ENCODE assay signal across 8 cellular contexts in the genomic region with DNA sequence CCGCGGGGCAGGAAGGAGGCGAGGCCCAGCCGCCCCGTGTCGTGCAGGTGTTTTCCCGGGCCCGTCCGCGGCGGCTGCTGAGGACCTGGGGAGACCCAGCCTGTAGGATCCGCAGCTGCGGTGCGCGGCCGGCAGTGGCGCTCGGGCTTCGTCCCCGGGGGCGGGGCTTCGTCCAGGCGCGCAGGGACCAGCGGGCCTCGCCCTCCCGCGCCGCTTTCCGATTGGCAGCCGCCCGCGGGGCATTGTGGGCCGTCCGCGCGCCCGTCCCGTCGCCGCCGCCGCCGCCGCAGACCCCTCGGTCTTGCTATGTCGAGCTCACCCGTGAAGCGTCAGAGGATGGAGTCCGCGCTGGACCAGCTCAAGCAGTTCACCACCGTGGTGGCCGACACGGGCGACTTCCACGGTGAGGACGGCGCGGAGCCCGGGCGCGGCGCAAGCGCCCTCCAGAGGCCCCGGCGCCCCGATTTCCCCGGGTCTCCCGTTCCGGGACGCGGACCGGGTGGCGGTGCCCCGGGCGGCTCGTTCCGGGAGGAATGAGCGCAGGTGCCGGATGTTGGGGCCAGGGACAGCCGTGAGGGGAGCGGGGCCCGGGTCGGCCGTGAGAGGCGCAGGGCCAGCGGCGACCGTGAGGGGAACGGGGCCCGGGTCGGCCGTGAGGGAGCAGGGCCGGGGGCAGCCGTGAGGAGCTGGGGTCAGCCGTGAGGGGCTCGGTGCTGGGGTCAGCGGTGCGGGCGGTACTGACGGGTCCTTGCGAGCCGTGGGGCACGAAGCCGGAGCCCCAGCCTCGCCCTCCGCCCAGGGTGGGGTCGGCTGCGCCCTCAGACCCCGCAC. TPM values are rescaled to one million over a fixed set of nuclear protein-coding genes. Genes with fewer than 3 reads are reported as not detected.
DNase-seq lines count a peak whose midpoint lies in the region; ATAC-seq and TF ChIP-seq lines count a peak whose summit lies in the region.

Gene TALDO1, plus strand, starts transcription at position 289 of the 831 bp plus-strand sequence. Its CDS starts 18 bp downstream, at position 307.

- H3K27ac ChIP-seq in trophoblast cell (ENCODE audit: low read depth, low read length) (peak within 1 kb of the TSS; percentile 81), tibial nerve (peak within 1 kb of the TSS; percentile 78 to 98 (median 96))

- H2BK12ac ChIP-seq in trophoblast cell (ENCODE audit: low read length): peak within 1 kb of the TSS; percentile 19

- peak in 1 of 2 donors; percentile 77 for TF ChIP-seq EP300 in tibial nerve (IDR thresholded peaks at IDR 0.05)

- POLR2A ChIA-PET in activated naive CD8-positive, alpha-beta T cell treated with anti-CD3 and anti-CD28 coated beads, Interleukin-2, amount 10 ng/mL, durations not matched to agents 7 days and 5 days (lab: Charles Lee): interaction anchor here (0.7 to 2.3 kb wide), 14 partner anchors 10 to 331 kb away, joined by 3 to 11 read pairs (median 4); partner anchors contain the start of genes GATD1 and PHRF1

- peaks cover 23% of the 10 kb centered on the region for H3K79me2 ChIP-seq in trophoblast cell (ENCODE audit: control insufficient read depth, insufficient read depth, low read length, poor library complexity)

- H3K4me1 ChIP-seq in trophoblast cell (ENCODE audit: control insufficient read depth in 1 of 2, insufficient read depth in 2 of 2, low read length in 2 of 2) (peaks cover 6 to 7% of the 10 kb centered on the region in 2 experiments), tibial nerve (peaks cover 0 to 33% (median 26%) of the 10 kb centered on the region in 4 donors)

- peak; percentile 48 to 83 for TF ChIP-seq POLR2A in tibial nerve (IDR thresholded peaks at IDR 0.05)

- H3K14ac ChIP-seq in trophoblast cell (ENCODE audit: low read length): peak within 1 kb of the TSS; percentile 87

- H3K9me3 Mint-ChIP-seq in activated naive CD8-positive, alpha-beta T cell treated with anti-CD3 and anti-CD28 coated beads, Interleukin-2, amount 10 ng/mL, durations not matched to agents 7 days and 5 days: no peaks in the 10 kb centered on the region

- DNase-seq in GM10266 (ENCODE audit: extremely low spot score): peak; percentile 98
- DNase-seq in HFF-Myc (ENCODE audit: extremely low read depth, low read depth): peak; percentile 33
- DNase-seq in NAMALWA (ENCODE audit: low spot score): peak; percentile 92
- DNase-seq in SKM-1 treated with dmso at 0.1 percent for 144 hours (lab: John Stamatoyannopoulos, UW; ENCODE audit: unreplicated experiment): peak; percentile 91
- DNase-seq in activated naive CD8-positive, alpha-beta T cell treated with anti-CD3 and anti-CD28 coated beads, Interleukin-2, amount 10 ng/mL, durations not matched to agents 7 days and 5 days: peak; percentile 91
- DNase-seq in Right ventricle myocardium inferior (ENCODE audit: missing footprints): peak; percentile 96
- peak; percentile 89 to 94 for DNase-seq in trophoblast cell
- peak; percentile 76 to 82 for DNase-seq in tibial nerve (ENCODE audit: low spot score in 2 of 2)

- H3K4me1 Mint-ChIP-seq in activated naive CD8-positive, alpha-beta T cell treated with anti-CD3 and anti-CD28 coated beads, Interleukin-2, amount 10 ng/mL, durations not matched to agents 7 days and 5 days: peaks cover 16% of the 10 kb centered on the region

- peak within 1 kb of the TSS; percentile 87 for H4K8ac ChIP-seq in trophoblast cell (ENCODE audit: low read depth, low read length)

- H3K4me3 ChIP-seq in HFF-Myc (replicated peaks; ENCODE audit: low read depth, low read length) (peak within 1 kb of the TSS; percentile 88), trophoblast cell (ENCODE audit: low read depth, low read length) (peak within 1 kb of the TSS; percentile 98), tibial nerve (peak within 1 kb of the TSS; percentile 72 to 100 (median 100))

- peak within 1 kb of the TSS; percentile 59 for H4K12ac ChIP-seq in trophoblast cell (ENCODE audit: low read depth, low read length)

- intact Hi-C loops in Right ventricle myocardium inferior (cut with DNase I): no loop called here

- peaks cover 2% of the 10 kb centered on the region for H3K36me3 Mint-ChIP-seq in activated naive CD8-positive, alpha-beta T cell treated with anti-CD3 and anti-CD28 coated beads, Interleukin-2, amount 10 ng/mL, durations not matched to agents 7 days and 5 days

- peak within 1 kb of the TSS; percentile 68 for H3K23ac ChIP-seq in trophoblast cell (ENCODE audit: low read length)

- no peaks in the 10 kb centered on the region for H3K27me3 ChIP-seq in trophoblast cell (ENCODE audit: insufficient read depth, low read length)
- no peaks in the 10 kb centered on the region for H3K27me3 ChIP-seq in tibial nerve

- H4K91ac ChIP-seq in trophoblast cell (ENCODE audit: low read depth, low read length): peak within 1 kb of the TSS; percentile 90

- peak within 1 kb of the TSS; percentile 80 for H2AFZ ChIP-seq in trophoblast cell (ENCODE audit: insufficient read depth, low read length, poor library complexity)

- H3K27ac Mint-ChIP-seq in activated naive CD8-positive, alpha-beta T cell treated with anti-CD3 and anti-CD28 coated beads, Interleukin-2, amount 10 ng/mL, durations not matched to agents 7 days and 5 days: peak within 1 kb of the TSS; percentile 85

- H2AK5ac ChIP-seq in trophoblast cell (ENCODE audit: low read length): peak within 1 kb of the TSS; percentile 86

- H3K4me3 Mint-ChIP-seq in activated naive CD8-positive, alpha-beta T cell treated with anti-CD3 and anti-CD28 coated beads, Interleukin-2, amount 10 ng/mL, durations not matched to agents 7 days and 5 days: peak within 1 kb of the TSS; percentile 92

- peak within 1 kb of the TSS; percentile 62 for H2BK120ac ChIP-seq in trophoblast cell (ENCODE audit: insufficient read depth, low read length, poor library complexity)

- peak within 1 kb of the TSS; percentile 51 for H2BK5ac ChIP-seq in trophoblast cell (ENCODE audit: low read depth, low read length, poor library complexity)

- TF ChIP-seq CTCF in GM10266 (IDR thresholded peaks at IDR 0.05; ENCODE audit: control insufficient read depth, insufficient read depth, low read depth, missing control alignments) (peak; percentile 19), HFF-Myc (IDR thresholded peaks at IDR 0.05; ENCODE audit: low read depth, low read length, missing control alignments) (no peak), tibial nerve (IDR thresholded peaks at IDR 0.05) (peak; percentile 2 to 65 (median 28))

- H3K9me3 ChIP-seq in trophoblast cell (ENCODE audit: insufficient read depth, low read depth, low read length) (peaks cover 2% of the 10 kb centered on the region), tibial nerve (no peaks in the 10 kb centered on the region)

- WGBS in trophoblast cell (ENCODE audit: extremely low coverage, insufficient coverage, insufficient read length): no CpG with 5 or more reads among the region's 110 CpGs
- 0% methylated on average over 23 to 41 of the region's 110 CpGs for WGBS in tibial nerve, 2 donors

- H3K4me2 ChIP-seq in trophoblast cell (ENCODE audit: low read length): peak within 1 kb of the TSS; percentile 100

- H3K4ac ChIP-seq in trophoblast cell (ENCODE audit: low read depth, low read length): peak within 1 kb of the TSS; percentile 80

- H3K27me3 Mint-ChIP-seq in activated naive CD8-positive, alpha-beta T cell treated with anti-CD3 and anti-CD28 coated beads, Interleukin-2, amount 10 ng/mL, durations not matched to agents 7 days and 5 days: no peaks in the 10 kb centered on the region

- peak within 1 kb of the TSS; percentile 84 for H3K18ac ChIP-seq in trophoblast cell (ENCODE audit: low read length)

- peak within 1 kb of the TSS; percentile 97 for H3K9ac ChIP-seq in trophoblast cell (ENCODE audit: low read length)

- peaks cover 2% of the 10 kb centered on the region in 2 experiments for H3K36me3 ChIP-seq in trophoblast cell (ENCODE audit: control insufficient read depth in 1 of 2, insufficient read depth in 2 of 2, low read length in 2 of 2)
- H3K36me3 ChIP-seq in tibial nerve: peaks cover 0 to 4% (median 0%) of the 10 kb centered on the region in 3 donors

- peak; percentile 85 for ATAC-seq in activated naive CD8-positive, alpha-beta T cell treated with anti-CD3 and anti-CD28 coated beads, Interleukin-2, amount 10 ng/mL, durations not matched to agents 7 days and 5 days (ENCODE audit: low read depth)
- peak; percentile 99 for ATAC-seq in Right ventricle myocardium inferior

- peaks cover 14% of the 10 kb centered on the region for H3K79me1 ChIP-seq in trophoblast cell (ENCODE audit: low read length)

RNA-seq across cellular contexts. Expression of gene TALDO1, which starts in this region (rescaled TPM):
- 100 to 1,000 TPM; 199 to 206 TPM for total RNA-seq in activated naive CD8-positive, alpha-beta T cell treated with anti-CD3 and anti-CD28 coated beads, Interleukin-2, amount 10 ng/mL, durations not matched to agents 7 days and 5 days
- 102 TPM for total RNA-seq in Right ventricle myocardium inferior
- 244 and 248 TPM in 2 replicates for polyA plus RNA-seq in trophoblast cell (2013)
- 100 to 1,000 TPM; 203 to 323 (median 241) TPM for total RNA-seq in tibial nerve

Comparison
In these comparisons a context has a peak if more than half of its experiments do, and no peak if none do; other contexts are left out.
1. Peak in every context shown above with its lines: DNase-seq, ATAC-seq, H3K4me3 ChIP-seq and H3K27ac ChIP-seq.
2. DNase-seq: peak in every context shown above with its lines; median percentile 98 in GM10266; 96 in Right ventricle myocardium inferior; 92 in NAMALWA; 92 in trophoblast cell; 91 in SKM-1 treated with dmso at 0.1 percent for 144 hours; 91 in activated naive CD8-positive, alpha-beta T cell treated with anti-CD3 and anti-CD28 coated beads, Interleukin-2, amount 10 ng/mL, durations not matched to agents 7 days and 5 days; 79 in tibial nerve; 33 in HFF-Myc.